8 cellular contexts compared by ENCODE assay signal in genomic region chr2:121284424-121285076, GRCh38. TPM values are rescaled to one million over a fixed set of nuclear protein-coding genes. Genes with fewer than 3 reads are reported as not detected.
DNase-seq lines count a peak whose midpoint lies in the region; ATAC-seq, FAIRE-seq and TF ChIP-seq lines count a peak whose summit lies in the region.

No MANE protein-coding gene starts in this region.

- H3K4me3 ChIP-seq in bronchial epithelial cell (ENCODE audit: low read depth, low read length) (peak overlapping the region; percentile 62), muscle layer of duodenum (ENCODE audit: low read depth in 1 of 2, low read length in 2 of 2) (peak overlapping the region; percentile 13 to 61)

- no peak for TF ChIP-seq CTCF in bronchial epithelial cell (IDR thresholded peaks at IDR 0.05; ENCODE audit: insufficient read depth, low read length, severe bottlenecking)

- no peaks in the 10 kb centered on the region for H3K27me3 ChIP-seq in bronchial epithelial cell (ENCODE audit: control insufficient read depth, insufficient read depth, low read length)
- H3K27me3 ChIP-seq in muscle layer of duodenum (ENCODE audit: low read depth, low read length), result peaks cover 7% of the 10 kb centered on the region

- DNase-seq in ELF-1 (ENCODE audit: low read depth, low spot score) (peak; percentile 16), bronchial epithelial cell (ENCODE audit: low read depth) (no peak), HUDEP-2 (lab: John Stamatoyannopoulos, UW; ENCODE audit: unreplicated experiment in 76 of 76) (no peak), activated gamma-delta T cell (lab: John Stamatoyannopoulos, UW) (no peak)

- peaks cover 0 to 10% of the 10 kb centered on the region in 2 donors for H3K4me1 ChIP-seq in muscle layer of duodenum (ENCODE audit: control insufficient read depth in 1 of 2, insufficient read depth in 2 of 2, low read length in 2 of 2)

- no peak overlapping the region for H3K27ac ChIP-seq in muscle layer of duodenum (ENCODE audit: low read length)

- no peak for FAIRE-seq in bronchial epithelial cell (lab: Jason Lieb, UNC)

- H3K9me3 ChIP-seq in muscle layer of duodenum (ENCODE audit: control insufficient read depth in 1 of 2, low read length in 2 of 2), result no peaks in the 10 kb centered on the region

- peak; percentile 30 for ATAC-seq in HG03354 (IDR thresholded peaks at IDR 0.05; ENCODE audit: poor library complexity, severe bottlenecking, unreplicated experiment)
- ATAC-seq in HG03439 (IDR thresholded peaks at IDR 0.05; ENCODE audit: unreplicated experiment), result no peak
- no peak for ATAC-seq in GM18517 (IDR thresholded peaks at IDR 0.05; ENCODE audit: unreplicated experiment)

- H3K36me3 ChIP-seq in bronchial epithelial cell (ENCODE audit: control insufficient read depth, insufficient read depth, low read length) (peaks cover 7% of the 10 kb centered on the region), muscle layer of duodenum (ENCODE audit: control insufficient read depth in 1 of 2, insufficient read depth in 2 of 2, low read length in 2 of 2) (no peaks in the 10 kb centered on the region)

RNA-seq across cellular contexts. Expression of gene TFCP2L1, which starts 0.5 kb away (rescaled TPM):
- total RNA-seq in bronchial epithelial cell, result 5.5 and 10.6 TPM in 2 replicates
